27 cellular contexts compared by ENCODE assay signal in genomic region chr11:95566151-95566670, GRCh38.
DNase-seq lines count a peak whose midpoint lies in the region; ATAC-seq and TF ChIP-seq lines count a peak whose summit lies in the region.
"Had no signal": no experiment of that assay in that cellular context is flagged by ENCODE, and none has a peak within 500 bp of the region (broad histone marks: within the 10 kb centered on the region; RNA-seq: fewer than 3 reads in every experiment).

No MANE protein-coding gene starts in this region.

- H3K4me3 ChIP-seq in AG04449 (ENCODE audit: low read depth, low read length) (no peak overlapping the region), coronary artery (no peak overlapping the region)
- H3K4me3 ChIP-seq: body of pancreas, dorsolateral prefrontal cortex, HAP-1, left lung, prostate gland, SJSA1, tibial nerve had no signal

- DNase-seq in AG04449 (ENCODE audit: low read depth, low spot score) (peak; percentile 62), OCI-M1 (lab: John Stamatoyannopoulos, UW) (peak; percentile 28), coronary artery (ENCODE audit: low spot score) (no peak), neural crest cell (ENCODE audit: low read depth, low spot score) (no peak), GM03348 (ENCODE audit: low spot score) (no peak)
- DNase-seq in activated naive CD8-positive, alpha-beta T cell treated with anti-CD3 and anti-CD28 coated beads, Interleukin-2, amount 50 U/mL, for 24 hours, result no peak
- DNase-seq: activated CD4-positive, alpha-beta T cell treated with anti-CD3 and anti-CD28 coated beads, Interleukin-2, amount 50 U/mL, for 4 hours; activated CD8-positive, alpha-beta memory T cell treated with anti-CD3 and anti-CD28 coated beads, Interleukin-2, amount 10 ng/mL, durations not matched to agents 7 days and 5 days; activated T-cell treated with anti-CD3 and anti-CD28 coated beads, Interleukin-2, amount 50 U/mL, for 48 hours; body of pancreas; cerebellar nuclear complex; dorsolateral prefrontal cortex; Kasumi-1; left lung; mesenchymal stem cell; NCI-H146; stimulated activated CD4-positive, alpha-beta T cell treated with anti-CD3 and anti-CD28 coated beads, Interleukin-15, amount 100 ng/mL, for 24 hours; stimulated activated CD4-positive, alpha-beta T cell treated with anti-CD3 and anti-CD28 coated beads, Interleukin-4, amount 100 ng/mL, for 4 hours; T-helper 1 cell had no signal

- no peak for TF ChIP-seq CTCF in AG04449 (IDR thresholded peaks at IDR 0.05; ENCODE audit: insufficient read depth, low read length, missing control alignments)
- no peak for TF ChIP-seq CTCF in coronary artery (IDR thresholded peaks at IDR 0.05)
- TF ChIP-seq CTCF in neural crest cell (conservative IDR thresholded peaks at IDR 0.05), result no peak

- peaks cover 7% of the 10 kb centered on the region for H3K9me3 Mint-ChIP-seq in neural crest cell
- H3K9me3 Mint-ChIP-seq in activated naive CD8-positive, alpha-beta T cell treated with anti-CD3 and anti-CD28 coated beads, Interleukin-2, amount 50 U/mL, for 24 hours, result peaks cover 19% of the 10 kb centered on the region

- POLR2A ChIA-PET in AG04449 (lab: Yijun Ruan, JAX), result no interaction called here

- no peaks in the 10 kb centered on the region for H3K27me3 Mint-ChIP-seq in neural crest cell (ENCODE audit: low read depth)
- H3K27me3 Mint-ChIP-seq in activated naive CD8-positive, alpha-beta T cell treated with anti-CD3 and anti-CD28 coated beads, Interleukin-2, amount 50 U/mL, for 24 hours, result no peaks in the 10 kb centered on the region

- H3K4me1 Mint-ChIP-seq in neural crest cell, result peaks cover 18% of the 10 kb centered on the region
- H3K4me1 Mint-ChIP-seq in activated naive CD8-positive, alpha-beta T cell treated with anti-CD3 and anti-CD28 coated beads, Interleukin-2, amount 50 U/mL, for 24 hours, result peaks cover 34% of the 10 kb centered on the region

- H3K4me3 Mint-ChIP-seq in neural crest cell, result no peak overlapping the region
- no peak overlapping the region for H3K4me3 Mint-ChIP-seq in activated naive CD8-positive, alpha-beta T cell treated with anti-CD3 and anti-CD28 coated beads, Interleukin-2, amount 50 U/mL, for 24 hours
- H3K4me3 Mint-ChIP-seq: activated CD8-positive, alpha-beta memory T cell treated with anti-CD3 and anti-CD28 coated beads, Interleukin-2, amount 10 ng/mL, durations not matched to agents 7 days and 5 days had no signal

- peaks cover 8% of the 10 kb centered on the region for H3K36me3 Mint-ChIP-seq in neural crest cell (ENCODE audit: low read depth)
- peaks cover 10% of the 10 kb centered on the region for H3K36me3 Mint-ChIP-seq in activated naive CD8-positive, alpha-beta T cell treated with anti-CD3 and anti-CD28 coated beads, Interleukin-2, amount 50 U/mL, for 24 hours (ENCODE audit: low read depth)
- H3K36me3 Mint-ChIP-seq: activated CD8-positive, alpha-beta memory T cell treated with anti-CD3 and anti-CD28 coated beads, Interleukin-2, amount 10 ng/mL, durations not matched to agents 7 days and 5 days had no signal

- peak overlapping the region; percentile 13 for H3K27ac Mint-ChIP-seq in neural crest cell (ENCODE audit: unreplicated experiment)
- no peak overlapping the region for H3K27ac Mint-ChIP-seq in activated naive CD8-positive, alpha-beta T cell treated with anti-CD3 and anti-CD28 coated beads, Interleukin-2, amount 50 U/mL, for 24 hours
- H3K27ac Mint-ChIP-seq: activated CD8-positive, alpha-beta memory T cell treated with anti-CD3 and anti-CD28 coated beads, Interleukin-2, amount 10 ng/mL, durations not matched to agents 7 days and 5 days had no signal

- CTCF ChIA-PET in AG04449 (lab: Yijun Ruan, JAX), result no interaction called here

- peak overlapping the region; percentile 27 to 78 for H3K27ac ChIP-seq in coronary artery
- H3K27ac ChIP-seq: body of pancreas, left lung, prostate gland, SJSA1 had no signal

- ATAC-seq in activated naive CD8-positive, alpha-beta T cell treated with anti-CD3 and anti-CD28 coated beads, Interleukin-2, amount 50 U/mL, for 24 hours, result no peak
- no peak for ATAC-seq in HG02938 (IDR thresholded peaks at IDR 0.05; ENCODE audit: unreplicated experiment)
- ATAC-seq in GM18517 (IDR thresholded peaks at IDR 0.05; ENCODE audit: unreplicated experiment), result no peak
- ATAC-seq: activated CD4-positive, CD25-positive, alpha-beta regulatory T cell treated with anti-CD3 and anti-CD28 coated beads, Interleukin-2, amount 50 U/mL, for 24 hours; activated CD8-positive, alpha-beta memory T cell treated with anti-CD3 and anti-CD28 coated beads, Interleukin-2, amount 10 ng/mL, durations not matched to agents 7 days and 5 days; body of pancreas; HepG2; left lung had no signal

Comparison
In these comparisons a context has a peak if more than half of its experiments do, and no peak if none do; other contexts are left out.
1. DNase-seq: peak in AG04449 (single experiment) and OCI-M1 (single experiment); none in coronary artery (single experiment), neural crest cell (single experiment), GM03348 (single experiment) and activated naive CD8-positive, alpha-beta T cell treated with anti-CD3 and anti-CD28 coated beads, Interleukin-2, amount 50 U/mL, for 24 hours (single experiment).